ENCODE assay signal across 1 cellular context in genomic region chr9:114174876-114175771, GRCh38.
TF ChIP-seq lines count a peak whose summit lies in the region.

No MANE protein-coding gene starts in this region.

TF ChIP-seq in HepG2, 621 proteins besides CTCF, POLR2A, EP300 and RAD21 (continued from another document):
- TF ChIP-seq ZNF276 (CRISPR knock-in tag; IDR thresholded peaks at IDR 0.05; ENCODE audit: low read depth): peak; percentile 66; the same call in 1 of the 2 replicates
- TF ChIP-seq NBN (conservative IDR thresholded peaks at IDR 0.05): no peak
- TF ChIP-seq SRF (IDR thresholded peaks at IDR 0.05; ENCODE audit: low read depth, low read length): no peak
- TF ChIP-seq E2F1 (CRISPR knock-in tag; IDR thresholded peaks at IDR 0.05): no peak
- TF ChIP-seq ZNF260 (CRISPR knock-in tag; IDR thresholded peaks at IDR 0.05; ENCODE audit: borderline replicate concordance, low read depth): no peak
- TF ChIP-seq ZNF564 (CRISPR knock-in tag; IDR thresholded peaks at IDR 0.05): no peak
- TF ChIP-seq MEIS1 (CRISPR knock-in tag; IDR thresholded peaks at IDR 0.05; ENCODE audit: borderline replicate concordance): no peak
- no peak for TF ChIP-seq KDM1A (CRISPR knock-in tag; IDR thresholded peaks at IDR 0.05)
- TF ChIP-seq SUZ12 (IDR thresholded peaks at IDR 0.05; ENCODE audit: low read depth, low read length): no peak
- TF ChIP-seq CENPBD1 (CRISPR knock-in tag; IDR thresholded peaks at IDR 0.05; ENCODE audit: borderline replicate concordance, low read depth): no peak
- TF ChIP-seq MXD1 (CRISPR knock-in tag; IDR thresholded peaks at IDR 0.05): peak; percentile 60; the same call in 1 of the 2 replicates
- no peak for TF ChIP-seq MYNN (CRISPR knock-in tag; IDR thresholded peaks at IDR 0.05; ENCODE audit: low read depth)
- peak; percentile 43 for TF ChIP-seq MTERF4 (CRISPR knock-in tag; IDR thresholded peaks at IDR 0.05)
- TF ChIP-seq PPARG (CRISPR knock-in tag; conservative IDR thresholded peaks at IDR 0.05): peak; percentile 43
- TF ChIP-seq ZNF441 (CRISPR knock-in tag; IDR thresholded peaks at IDR 0.05; ENCODE audit: borderline replicate concordance): no peak
- TF ChIP-seq ZFP91 (CRISPR knock-in tag; IDR thresholded peaks at IDR 0.05; ENCODE audit: borderline replicate concordance): peak; percentile 81
- TF ChIP-seq ZNF614 (CRISPR knock-in tag; IDR thresholded peaks at IDR 0.05; ENCODE audit: borderline replicate concordance): peak; percentile 38; the same call in 1 of the 2 replicates
- TF ChIP-seq RFX1 (IDR thresholded peaks at IDR 0.05): no peak
- peak; percentile 30; the same call in 1 of the 2 replicates for TF ChIP-seq TAF1 (CRISPR knock-in tag; IDR thresholded peaks at IDR 0.05)
- TF ChIP-seq HDAC2 (CRISPR knock-in tag; IDR thresholded peaks at IDR 0.05): peak; percentile 62
- peak; percentile 97 for TF ChIP-seq ZMYM3 (CRISPR knock-in tag; IDR thresholded peaks at IDR 0.05)
- TF ChIP-seq ZNF205 (CRISPR knock-in tag; IDR thresholded peaks at IDR 0.05): peak; percentile 80; the same call in 1 of the 2 replicates
- TF ChIP-seq ZBTB39 (CRISPR knock-in tag; IDR thresholded peaks at IDR 0.05): no peak; the same call in 1 of the 2 replicates
- TF ChIP-seq CBX2 (IDR thresholded peaks at IDR 0.05; ENCODE audit: low read depth, low read length): no peak
- no peak for TF ChIP-seq CBX2 (CRISPR knock-in tag; IDR thresholded peaks at IDR 0.05; ENCODE audit: low read depth)
- peak; percentile 62 for TF ChIP-seq FOXA3 (CRISPR knock-in tag; IDR thresholded peaks at IDR 0.05)
- TF ChIP-seq ZFP62 (CRISPR knock-in tag; IDR thresholded peaks at IDR 0.05): no peak
- peak; percentile 86 for TF ChIP-seq NAIF1 (CRISPR knock-in tag; IDR thresholded peaks at IDR 0.05; ENCODE audit: borderline replicate concordance)
- no peak for TF ChIP-seq SOX13 (IDR thresholded peaks at IDR 0.05)
- TF ChIP-seq SOX13 (CRISPR knock-in tag; conservative IDR thresholded peaks at IDR 0.05 in 1 of 2, IDR thresholded peaks at IDR 0.05 in 1 of 2): peak in 1 of 2 experiments; percentile 48; a peak in 2 of 4 replicates
- TF ChIP-seq ZNF761 (CRISPR knock-in tag; conservative IDR thresholded peaks at IDR 0.05): 0 out of 2 replicates have a peak, but pooled peaks have one; percentile 21
- TF ChIP-seq TOPORS (CRISPR knock-in tag; IDR thresholded peaks at IDR 0.05): peak; percentile 67; the same call in 1 of the 2 replicates
- TF ChIP-seq NFYB (CRISPR knock-in tag; IDR thresholded peaks at IDR 0.05): peak; percentile 51; the same call in 1 of the 2 replicates
- peak; percentile 83 for TF ChIP-seq RARA (CRISPR knock-in tag; IDR thresholded peaks at IDR 0.05)
- no peak for TF ChIP-seq XBP1 (CRISPR knock-in tag; IDR thresholded peaks at IDR 0.05)
- no peak; the same call in 1 of the 2 replicates for TF ChIP-seq CBX5 (CRISPR knock-in tag; IDR thresholded peaks at IDR 0.05; ENCODE audit: borderline replicate concordance)
- peak; percentile 49; the same call in 1 of the 2 replicates for TF ChIP-seq KAT7 (CRISPR knock-in tag; IDR thresholded peaks at IDR 0.05; ENCODE audit: borderline replicate concordance)
- no peak for TF ChIP-seq AHR (CRISPR knock-in tag; IDR thresholded peaks at IDR 0.05)
- no peak for TF ChIP-seq ZNF121 (CRISPR knock-in tag; IDR thresholded peaks at IDR 0.05)
- no peak for TF ChIP-seq SMARCC2 (IDR thresholded peaks at IDR 0.05)
- TF ChIP-seq JDP2 (CRISPR knock-in tag; IDR thresholded peaks at IDR 0.05; ENCODE audit: borderline replicate concordance): no peak
- TF ChIP-seq RNF2 (conservative IDR thresholded peaks at IDR 0.05; ENCODE audit: low read depth): 0 out of 2 replicates have a peak, but pooled peaks have one; percentile 29
- TF ChIP-seq ZNF468 (CRISPR knock-in tag; IDR thresholded peaks at IDR 0.05): no peak
- TF ChIP-seq TP53 (CRISPR knock-in tag; conservative IDR thresholded peaks at IDR 0.05): 0 out of 2 replicates have a peak, but pooled peaks have one; percentile 12
- TF ChIP-seq HOXA3 (CRISPR knock-in tag; IDR thresholded peaks at IDR 0.05): peak; percentile 61
- TF ChIP-seq ZNF609 (CRISPR knock-in tag; IDR thresholded peaks at IDR 0.05; ENCODE audit: borderline replicate concordance): no peak
- TF ChIP-seq ZNF577 (CRISPR knock-in tag; IDR thresholded peaks at IDR 0.05; ENCODE audit: borderline replicate concordance, low read depth): no peak
- TF ChIP-seq ZSCAN20 (CRISPR knock-in tag; IDR thresholded peaks at IDR 0.05; ENCODE audit: borderline replicate concordance): 0 out of 2 replicates have a peak, but pooled peaks have one; percentile 35
- TF ChIP-seq NFRKB (IDR thresholded peaks at IDR 0.05): no peak
- TF ChIP-seq ZNF460 (CRISPR knock-in tag; IDR thresholded peaks at IDR 0.05; ENCODE audit: borderline replicate concordance): no peak
- TF ChIP-seq ZBTB37 (CRISPR knock-in tag; IDR thresholded peaks at IDR 0.05): 0 out of 2 replicates have a peak, but pooled peaks have one; percentile 53
- TF ChIP-seq HIVEP1 (CRISPR knock-in tag; IDR thresholded peaks at IDR 0.05): peak; percentile 99
- TF ChIP-seq GATA4 (IDR thresholded peaks at IDR 0.05; ENCODE audit: borderline replicate concordance, low read depth): no peak
- no peak for TF ChIP-seq EEA1 (CRISPR knock-in tag; IDR thresholded peaks at IDR 0.05; ENCODE audit: borderline replicate concordance)
TF ChIP-seq in HepG2: peak in this region for 273.
